Comparison of ENCODE assay signal across 8 cellular contexts in genomic region chr15:69159805-69160140, GRCh38. TPM values are rescaled to one million over a fixed set of nuclear protein-coding genes. Genes with fewer than 3 reads are reported as not detected.
A peak's percentile ranks its signal among the peaks of the same experiment; 100 is the strongest.
DNase-seq lines count a peak whose midpoint lies in the region; ATAC-seq and TF ChIP-seq lines count a peak whose summit lies in the region.

No MANE protein-coding gene starts in this region.

- peak overlapping the region; percentile 98 for H2AFZ ChIP-seq in mesenchymal stem cell (ENCODE audit: low read depth, low read length)

- CTCF ChIA-PET in MCF 10A (lab: Yijun Ruan, JAX): interaction anchor here (0.7 to 1.6 kb wide), 5 partner anchors 18 to 101 kb away, joined by 3 to 4 read pairs (median 3); no protein-coding TSS in a partner anchor

- H2BK12ac ChIP-seq in mesenchymal stem cell (ENCODE audit: low read length in 2 of 2): peak overlapping the region; percentile 61 to 70

- peak overlapping the region; percentile 96 for H3K4me3 Mint-ChIP-seq in activated T-cell treated with anti-CD3 and anti-CD28 coated beads, Interleukin-2, amount 50 U/mL, for 4 hours
- H3K4me3 Mint-ChIP-seq in MCF 10A (ENCODE audit: unreplicated experiment): peak overlapping the region; percentile 97

- peak overlapping the region; percentile 57 for H2BK15ac ChIP-seq in mesenchymal stem cell (ENCODE audit: low read depth, poor library complexity, severe bottlenecking)

- H3K14ac ChIP-seq in mesenchymal stem cell (ENCODE audit: low read length in 2 of 2): peak overlapping the region in 1 of 2 experiments; percentile 94

- no peak overlapping the region for H2BK5ac ChIP-seq in mesenchymal stem cell (ENCODE audit: low read depth, low read length, poor library complexity, severe bottlenecking)

- H2BK120ac ChIP-seq in mesenchymal stem cell (ENCODE audit: low read depth, low read length): no peak overlapping the region

- no peaks in the 10 kb centered on the region for H3K36me3 Mint-ChIP-seq in activated T-cell treated with anti-CD3 and anti-CD28 coated beads, Interleukin-2, amount 50 U/mL, for 4 hours (ENCODE audit: insufficient read depth)
- no peaks in the 10 kb centered on the region for H3K36me3 Mint-ChIP-seq in MCF 10A (ENCODE audit: insufficient read depth, unreplicated experiment)

- H3K4me1 ChIP-seq in mesenchymal stem cell (ENCODE audit: control insufficient read depth, insufficient read depth, low read depth, low read length) (peaks cover 6% of the 10 kb centered on the region), transverse colon (peaks cover 0 to 27% (median 13%) of the 10 kb centered on the region in 4 donors)

- TSS peak; percentile 93 for BruUV-seq in MCF 10A (replicated peaks; lab: Mats Ljungman, UMichigan)

- H2AK5ac ChIP-seq in mesenchymal stem cell (ENCODE audit: low read length, severe bottlenecking): no peak overlapping the region

- peaks cover 17% of the 10 kb centered on the region for H3K4me1 Mint-ChIP-seq in activated T-cell treated with anti-CD3 and anti-CD28 coated beads, Interleukin-2, amount 50 U/mL, for 4 hours (ENCODE audit: low read depth)
- H3K4me1 Mint-ChIP-seq in MCF 10A (ENCODE audit: insufficient read depth, unreplicated experiment): peaks cover 24% of the 10 kb centered on the region

- peak overlapping the region; percentile 53 for H4K91ac ChIP-seq in mesenchymal stem cell (ENCODE audit: low read length)

- no peaks in the 10 kb centered on the region for H3K9me3 Mint-ChIP-seq in activated T-cell treated with anti-CD3 and anti-CD28 coated beads, Interleukin-2, amount 50 U/mL, for 4 hours
- no peaks in the 10 kb centered on the region for H3K9me3 Mint-ChIP-seq in MCF 10A (ENCODE audit: unreplicated experiment)

- H3K4ac ChIP-seq in mesenchymal stem cell (ENCODE audit: low read depth in 1 of 2, low read length in 2 of 2): peak overlapping the region in 1 of 2 experiments; percentile 24

- POLR2A ChIA-PET in MCF 10A (lab: Yijun Ruan, JAX): interaction anchor here (0.6 to 4.0 kb wide), 28 partner anchors 10 to 303 kb away, joined by 3 to 28 read pairs (median 7); partner anchors contain the start of genes KIF23 and RPLP1

- peak overlapping the region; percentile 13 for H3K27ac ChIP-seq in mesenchymal stem cell (ENCODE audit: low read length, poor library complexity, severe bottlenecking)
- H3K27ac ChIP-seq in transverse colon: peak overlapping the region; percentile 87 to 95 (median 94)

- peak overlapping the region; percentile 96 for H3K27ac Mint-ChIP-seq in MCF 10A (ENCODE audit: low read depth, unreplicated experiment)

- TF ChIP-seq CTCF in MCF 10A (IDR thresholded peaks at IDR 0.05; ENCODE audit: unreplicated experiment): no peak
- TF ChIP-seq CTCF in transverse colon (IDR thresholded peaks at IDR 0.05): no peak

- intact Hi-C loops in MCF 10A (cut with micrococcal nuclease): loop anchor here (2.0 to 5.0 kb wide), 3 partner anchors 67 to 235 kb away; no protein-coding TSS in a partner anchor
- intact Hi-C loops in transverse colon (cut with DNase I; ENCODE audit: low total_unique reads): no loop called here

- TF ChIP-seq EP300 in transverse colon (IDR thresholded peaks at IDR 0.05; ENCODE audit: low read depth): no peak

- H3K27me3 Mint-ChIP-seq in activated T-cell treated with anti-CD3 and anti-CD28 coated beads, Interleukin-2, amount 50 U/mL, for 4 hours (ENCODE audit: low read depth): peaks cover 5% of the 10 kb centered on the region
- H3K27me3 Mint-ChIP-seq in MCF 10A (ENCODE audit: insufficient read depth, unreplicated experiment): no peaks in the 10 kb centered on the region

- H3K18ac ChIP-seq in mesenchymal stem cell (ENCODE audit: low read depth in 1 of 2, low read length in 2 of 2): peak overlapping the region; percentile 75 to 88

- no peak overlapping the region for H3K23ac ChIP-seq in mesenchymal stem cell (ENCODE audit: low read length in 2 of 2)

- peak overlapping the region; percentile 76 to 92 for H3K4me3 ChIP-seq in mesenchymal stem cell (ENCODE audit: insufficient read depth in 1 of 2, low read depth in 1 of 2, low read length in 2 of 2)
- peak overlapping the region; percentile 23 to 96 (median 96) for H3K4me3 ChIP-seq in transverse colon

- H3K4me2 ChIP-seq in mesenchymal stem cell (ENCODE audit: low read length, poor library complexity, severe bottlenecking): peak overlapping the region; percentile 79

- WGBS in mesenchymal stem cell: 21% methylated on average over 7 of the region's 7 CpGs
- 16 to 20% methylated on average over 7 of the region's 7 CpGs for WGBS in transverse colon (ENCODE audit: low coverage in 1 of 2), 2 donors

- peaks cover 6% of the 10 kb centered on the region for H3K79me1 ChIP-seq in mesenchymal stem cell (replicated peaks; ENCODE audit: low read length, poor library complexity, severe bottlenecking)

- no peaks in the 10 kb centered on the region for H3K9me3 ChIP-seq in mesenchymal stem cell (ENCODE audit: control insufficient read depth, low read length)
- no peaks in the 10 kb centered on the region for H3K9me3 ChIP-seq in transverse colon

- no peak for TF ChIP-seq POLR2A in transverse colon (IDR thresholded peaks at IDR 0.05)

- in situ Hi-C loops in transverse colon (cut with MboI; ENCODE audit: low pct_ligation_motif_present in 1 of 4, low pct_unique_long_range_greater_than_20kb in 1 of 4, low sequenced_read_pairs in 3 of 4): no loop called here

- H4K8ac ChIP-seq in mesenchymal stem cell (ENCODE audit: low read length): peak overlapping the region; percentile 92

- DNase-seq in activated T-cell treated with anti-CD3 and anti-CD28 coated beads, Interleukin-2, amount 50 U/mL, for 4 hours: no peak
- no peak for DNase-seq in activated T-cell treated with anti-CD3 and anti-CD28 coated beads, Interleukin-2, amount 50 U/mL, for 48 hours
- DNase-seq in MCF 10A (ENCODE audit: unreplicated experiment) (no peak), mesenchymal stem cell (no peak), transverse colon (no peak), amniotic stem cell (lab: John Stamatoyannopoulos, UW) (no peak), NCI-H2081 treated with DMSO at 0.1 percent for 48 hours (lab: John Stamatoyannopoulos, UW) (no peak)

- peak overlapping the region; percentile 90 for H3K9ac ChIP-seq in mesenchymal stem cell (ENCODE audit: low read length)

- H3K36me3 ChIP-seq in mesenchymal stem cell (ENCODE audit: control insufficient read depth in 1 of 2, insufficient read depth in 2 of 2, low read depth in 1 of 2, low read length in 2 of 2): no peaks in the 10 kb centered on the region
- no peaks in the 10 kb centered on the region for H3K36me3 ChIP-seq in transverse colon

- H3K27me3 ChIP-seq in mesenchymal stem cell (ENCODE audit: control insufficient read depth in 1 of 2, insufficient read depth in 1 of 2, low read length in 2 of 2) (no peaks in the 10 kb centered on the region), transverse colon (no peaks in the 10 kb centered on the region)

- no peak for ATAC-seq in activated T-cell treated with anti-CD3 and anti-CD28 coated beads, Interleukin-2, amount 50 U/mL, for 4 hours
- no peak for ATAC-seq in HG02885 (IDR thresholded peaks at IDR 0.05; ENCODE audit: poor library complexity, unreplicated experiment)

RNA-seq across cellular contexts. Expression of gene GLCE, which starts 0.7 kb away (rescaled TPM):
- total RNA-seq in activated T-cell treated with anti-CD3 and anti-CD28 coated beads, Interleukin-2, amount 50 U/mL, for 4 hours: 1 to 10 TPM; 3.8 to 5.4 (median 4.8) TPM
- total RNA-seq in MCF 10A (2022): 7.5 and 8.3 TPM in 2 replicates
- polyA plus RNA-seq in mesenchymal stem cell (2013, experiment 1 of 2): 15.5 TPM
- 15.7 TPM for polyA plus RNA-seq in mesenchymal stem cell (2013, experiment 2 of 2)
- 10 to 100 TPM in 3 of 4 donors, 1 to 10 TPM in 1; 7.9 to 38.1 (median 25.4) TPM for total RNA-seq in transverse colon
